Comparison of ENCODE assay signal across 8 cellular contexts in the genomic region with DNA sequence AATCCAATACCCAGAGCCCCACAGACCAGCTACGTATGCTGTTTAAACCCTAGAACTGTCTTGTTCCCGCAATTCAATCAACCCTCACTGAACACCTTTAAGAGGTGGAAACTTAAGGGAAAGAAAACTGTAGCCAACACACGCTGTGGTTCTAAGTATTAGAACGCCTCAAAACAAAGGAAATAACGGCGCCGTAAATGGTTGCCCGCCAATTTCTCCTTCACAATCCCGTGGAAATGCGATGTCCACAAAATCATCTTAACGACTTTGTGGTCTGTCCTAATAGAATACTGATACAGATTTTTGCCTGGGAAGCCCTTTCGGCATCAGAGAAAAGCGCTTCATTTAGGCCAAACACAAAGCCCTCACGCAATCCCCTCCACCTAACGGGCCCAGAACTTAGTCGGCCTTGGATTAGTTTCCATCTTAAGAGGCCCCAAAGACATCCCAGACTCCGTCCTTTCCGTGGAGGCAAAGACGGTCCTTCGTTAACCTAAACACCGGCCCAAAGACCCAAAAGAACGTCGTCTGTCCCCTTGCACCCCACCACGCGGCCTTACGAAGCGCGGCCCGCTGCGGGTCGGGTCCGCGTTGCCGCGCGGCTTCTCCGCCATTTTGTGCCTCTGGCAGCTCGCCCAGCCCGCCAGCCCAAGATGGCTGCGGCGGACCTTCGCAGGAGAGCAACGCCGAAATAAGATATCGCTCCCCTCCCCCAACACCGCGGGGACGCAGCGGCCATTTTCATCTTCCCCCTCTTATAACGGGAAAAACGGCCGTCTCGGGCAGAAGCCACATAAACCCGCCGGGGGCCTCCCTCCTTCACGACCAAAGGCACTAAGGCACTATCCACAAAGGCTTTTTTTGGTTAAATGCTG. TPM values are rescaled to one million over a fixed set of nuclear protein-coding genes. Genes with fewer than 3 reads are reported as not detected.
DNase-seq lines count a peak whose midpoint lies in the region; ATAC-seq and TF ChIP-seq lines count a peak whose summit lies in the region.

No MANE protein-coding gene starts in this region.

- DNase-seq in AG20443 (ENCODE audit: low spot score) (peak; percentile 86), NCI-H69 (lab: John Stamatoyannopoulos, UW) (peak; percentile 94), dedifferentiated amniotic fluid mesenchymal stem cell (ENCODE audit: extremely low spot score) (peak; percentile 84), left lung (peak; percentile 88 to 95)
- DNase-seq in activated CD4-positive, alpha-beta T cell treated with anti-CD3 and anti-CD28 coated beads, Interleukin-2, amount 50 U/mL, for 1 hour: peak; percentile 85
- DNase-seq in stimulated activated CD4-positive, alpha-beta T cell treated with anti-CD3 and anti-CD28 coated beads, Interleukin-2, amount 100 ng/mL, for 48 hours: peak; percentile 82 to 87

- peak; percentile 42 for ATAC-seq in GM19351 (IDR thresholded peaks at IDR 0.05; ENCODE audit: unreplicated experiment)
- peak; percentile 27 for ATAC-seq in HG03469 (IDR thresholded peaks at IDR 0.05; ENCODE audit: unreplicated experiment)
- ATAC-seq in left lung: peak; percentile 84

- no peaks in the 10 kb centered on the region for H3K27me3 ChIP-seq in left lung

- no peak for TF ChIP-seq CTCF in left lung (IDR thresholded peaks at IDR 0.05)

- H3K4me3 ChIP-seq in left lung: peak overlapping the region; percentile 63 to 83

- intact Hi-C loops in left lung (cut with DNase I): no loop called here

- H3K9me3 ChIP-seq in left lung: no peaks in the 10 kb centered on the region

- peaks cover 18 to 42% of the 10 kb centered on the region in 2 donors for H3K4me1 ChIP-seq in left lung

- peak overlapping the region; percentile 98 to 100 for H3K27ac ChIP-seq in left lung

- no peaks in the 10 kb centered on the region for H3K36me3 ChIP-seq in left lung

RNA-seq across cellular contexts. Expression of gene TRA2B, which starts 0.8 kb away (rescaled TPM):
- total RNA-seq in left lung: 100 to 1,000 TPM in 1 of 2 donors, 10 to 100 TPM in 1; 86.0 to 124 TPM

Comparison
In these comparisons a context has a peak if more than half of its experiments do, and no peak if none do; other contexts are left out.
1. Peak in every context shown above with its lines: DNase-seq, ATAC-seq, H3K4me3 ChIP-seq and H3K27ac ChIP-seq.
2. ATAC-seq: peak in every context shown above with its lines; median percentile 84 in left lung; 42 in GM19351; 27 in HG03469.